ENCODE assay signal across 10 cellular contexts in genomic region chr17:45837187-45837586, GRCh38. TPM values are rescaled to one million over a fixed set of nuclear protein-coding genes. Genes with fewer than 3 reads are reported as not detected.
"Had no signal": no experiment of that assay in that cellular context is flagged by ENCODE, and none has a peak within 500 bp of the region (broad histone marks: within the 10 kb centered on the region; RNA-seq: fewer than 3 reads in every experiment).

No MANE protein-coding gene starts in this region.

- H3K27ac ChIP-seq: GM23248 had no signal

- H3K4me1 ChIP-seq: HAP-1 had no signal

- H3K4me3 Mint-ChIP-seq: GM23338, H9, HFFc6 had no signal

- H3K9me3 ChIP-seq: HAP-1 had no signal

- H3K27ac Mint-ChIP-seq: GM23338, HFFc6 had no signal

- DNase-seq: GM23248, GOT3, H9, HCEC 1CT, HFFc6 had no signal

- ATAC-seq: HCT116 had no signal

- H2AFZ ChIP-seq: GM23248, GM23338 had no signal

- H3K36me3 ChIP-seq: HAP-1 had no signal

- H3K4me3 ChIP-seq: GM23248, GM23338, HAP-1 had no signal

- H3K4me1 Mint-ChIP-seq: GM23338 had no signal

- H3K9me3 Mint-ChIP-seq: GM23338, H9, HFFc6 had no signal

- H3K9ac ChIP-seq: GM23248 had no signal

- H3K4me2 ChIP-seq: GM23338 had no signal

RNA-seq across cellular contexts. Expression of gene SPPL2C, which starts 7.5 kb away (rescaled TPM):
- total RNA-seq: GM23248, H1, H4, H9, HFFc6 had no signal
- polyA plus RNA-seq: GM23248, GM23338, H1 had no signal

RNA-seq across cellular contexts. Expression of gene CRHR1, which starts 53.1 kb away (rescaled TPM):
- total RNA-seq: GM23248, HFFc6 had no signal
- polyA plus RNA-seq: GM23248 had no signal

RNA-seq across cellular contexts. Expression of gene MAPT, which starts 57.2 kb away (rescaled TPM):
- total RNA-seq: GM23248 had no signal
